ENCODE assay signal across 8 cellular contexts in the genomic region with DNA sequence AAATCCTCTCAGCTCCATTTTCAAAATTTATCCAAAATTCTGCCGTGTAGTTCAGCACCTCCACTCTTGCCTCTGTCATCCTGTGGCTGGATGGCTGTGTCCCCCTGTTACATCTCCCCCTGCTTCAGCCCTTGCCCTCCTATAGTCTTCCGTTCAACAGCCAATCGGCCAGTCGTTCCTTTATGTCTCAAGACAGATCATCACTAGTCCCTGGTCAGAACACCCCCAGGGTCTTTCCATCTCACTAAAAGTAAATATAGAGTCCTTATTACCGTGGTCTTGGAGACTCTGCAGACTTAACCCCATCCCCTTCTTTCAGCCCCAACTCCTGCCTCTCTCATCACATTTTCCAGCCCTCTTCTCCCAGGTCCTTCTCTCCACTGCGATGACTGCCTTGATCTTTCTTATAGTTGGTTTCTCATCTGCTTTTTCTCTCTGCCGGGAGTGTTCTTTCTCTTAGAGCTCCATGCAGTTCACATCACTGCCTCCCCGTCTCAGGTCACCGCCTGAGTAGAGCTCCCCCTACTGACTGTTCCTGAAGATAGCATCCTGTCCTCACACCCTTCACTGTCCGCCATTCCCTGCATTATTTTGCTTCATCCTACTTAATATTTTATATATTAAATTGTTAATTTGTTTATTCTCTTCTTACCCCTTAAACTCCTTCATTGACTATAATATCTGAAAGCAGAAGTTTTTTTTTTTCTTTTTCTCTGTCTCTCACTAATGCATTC.
DNase-seq lines count a peak whose midpoint lies in the region; ATAC-seq and TF ChIP-seq lines count a peak whose summit lies in the region.

No MANE protein-coding gene starts in this region.

- H3K27ac ChIP-seq in hepatocyte = no peak overlapping the region

- H3K9me2 ChIP-seq in hepatocyte (replicated peaks; ENCODE audit: insufficient read depth) = no peaks in the 10 kb centered on the region

- 57% methylated on average over 10 of the region's 10 CpGs for WGBS in hepatocyte (ENCODE audit: low lambda C conversion rate, missing lambda C conversion rate)

- no peak overlapping the region for H2AFZ ChIP-seq in hepatocyte

- no peaks in the 10 kb centered on the region for H3K27me3 ChIP-seq in hepatocyte

- H3K4me1 ChIP-seq in hepatocyte (ENCODE audit: insufficient read depth) = no peaks in the 10 kb centered on the region

- no peak overlapping the region for H3K4me3 Mint-ChIP-seq in stimulated activated naive CD8-positive, alpha-beta T cell treated with anti-CD3 and anti-CD28 coated beads, Interleukin-15, amount 100 ng/mL, for 72 hours

- no peak overlapping the region for H3K4me3 ChIP-seq in hepatocyte

- ATAC-seq in GM21529 (IDR thresholded peaks at IDR 0.05; ENCODE audit: unreplicated experiment) (peak; percentile 90), HG03575 (IDR thresholded peaks at IDR 0.05; ENCODE audit: extremely low read depth, insufficient number of reproducible peaks, low FRiP score, unreplicated experiment) (peak; percentile 62), SK-N-SH treated with all-trans-retinoic acid at 6 μM for 48 hours (peak; percentile 100)
- no peak for ATAC-seq in stimulated activated naive CD8-positive, alpha-beta T cell treated with anti-CD3 and anti-CD28 coated beads, Interleukin-15, amount 100 ng/mL, for 72 hours

- no peaks in the 10 kb centered on the region for H3K4me1 Mint-ChIP-seq in stimulated activated naive CD8-positive, alpha-beta T cell treated with anti-CD3 and anti-CD28 coated beads, Interleukin-15, amount 100 ng/mL, for 72 hours

- H3K27me3 Mint-ChIP-seq in stimulated activated naive CD8-positive, alpha-beta T cell treated with anti-CD3 and anti-CD28 coated beads, Interleukin-15, amount 100 ng/mL, for 72 hours = no peaks in the 10 kb centered on the region

- H3K4me2 ChIP-seq in hepatocyte = no peak overlapping the region

- H3K79me2 ChIP-seq in hepatocyte = no peaks in the 10 kb centered on the region

- H3K27ac Mint-ChIP-seq in stimulated activated naive CD8-positive, alpha-beta T cell treated with anti-CD3 and anti-CD28 coated beads, Interleukin-15, amount 100 ng/mL, for 72 hours = no peak overlapping the region

- DNase-seq in NCI-H510A treated with DMSO at 0.1 percent for 48 hours (lab: John Stamatoyannopoulos, UW) = peak; percentile 37
- no peak for DNase-seq in NCI-H510A (lab: John Stamatoyannopoulos, UW)
- peak; percentile 54 for DNase-seq in hepatocyte (ENCODE audit: low spot score)
- DNase-seq in activated CD8-positive, alpha-beta memory T cell treated with anti-CD3 and anti-CD28 coated beads, Interleukin-2, amount 50 U/mL, for 4 hours = no peak
- no peak for DNase-seq in stimulated activated naive CD8-positive, alpha-beta T cell treated with anti-CD3 and anti-CD28 coated beads, Interleukin-15, amount 100 ng/mL, for 72 hours

- H3K9me3 ChIP-seq in hepatocyte (ENCODE audit: low read depth) = no peaks in the 10 kb centered on the region

- H3K36me3 ChIP-seq in hepatocyte (replicated peaks; ENCODE audit: insufficient read depth, low read depth) = no peaks in the 10 kb centered on the region

- H3K9me3 Mint-ChIP-seq in stimulated activated naive CD8-positive, alpha-beta T cell treated with anti-CD3 and anti-CD28 coated beads, Interleukin-15, amount 100 ng/mL, for 72 hours = peaks cover 0 to 6% of the 10 kb centered on the region in 2 donors

- peak; percentile 47 for TF ChIP-seq CTCF in hepatocyte (IDR thresholded peaks at IDR 0.05; ENCODE audit: poor library complexity)

- H4K20me1 ChIP-seq in hepatocyte (ENCODE audit: insufficient read depth, poor library complexity, severe bottlenecking) = no peaks in the 10 kb centered on the region

TF ChIP-seq in SK-N-SH treated with all-trans-retinoic acid at 6 μM for 48 hours, 23 proteins besides CTCF, POLR2A, EP300 and RAD21:
- TF ChIP-seq ZFP30 (CRISPR knock-in tag; IDR thresholded peaks at IDR 0.05) (no peak), SNAI2 (CRISPR knock-in tag; IDR thresholded peaks at IDR 0.05) (no peak), ISL1 (CRISPR knock-in tag; IDR thresholded peaks at IDR 0.05) (no peak), ARNTL (CRISPR knock-in tag; IDR thresholded peaks at IDR 0.05; ENCODE audit: borderline replicate concordance, low read depth) (no peak), GLIS3 (CRISPR knock-in tag; IDR thresholded peaks at IDR 0.05) (no peak), ZC3H10 (CRISPR knock-in tag; IDR thresholded peaks at IDR 0.05) (no peak), ZFP3 (CRISPR knock-in tag; IDR thresholded peaks at IDR 0.05) (no peak), BACH2 (CRISPR knock-in tag; IDR thresholded peaks at IDR 0.05; ENCODE audit: borderline replicate concordance) (no peak), ZNF8 (CRISPR knock-in tag; IDR thresholded peaks at IDR 0.05) (no peak), RARB (CRISPR knock-in tag; IDR thresholded peaks at IDR 0.05) (no peak), ESRRG (CRISPR knock-in tag; IDR thresholded peaks at IDR 0.05) (no peak), PPARA (CRISPR knock-in tag; IDR thresholded peaks at IDR 0.05; ENCODE audit: borderline replicate concordance) (no peak)
- TF ChIP-seq, protein P1, sequence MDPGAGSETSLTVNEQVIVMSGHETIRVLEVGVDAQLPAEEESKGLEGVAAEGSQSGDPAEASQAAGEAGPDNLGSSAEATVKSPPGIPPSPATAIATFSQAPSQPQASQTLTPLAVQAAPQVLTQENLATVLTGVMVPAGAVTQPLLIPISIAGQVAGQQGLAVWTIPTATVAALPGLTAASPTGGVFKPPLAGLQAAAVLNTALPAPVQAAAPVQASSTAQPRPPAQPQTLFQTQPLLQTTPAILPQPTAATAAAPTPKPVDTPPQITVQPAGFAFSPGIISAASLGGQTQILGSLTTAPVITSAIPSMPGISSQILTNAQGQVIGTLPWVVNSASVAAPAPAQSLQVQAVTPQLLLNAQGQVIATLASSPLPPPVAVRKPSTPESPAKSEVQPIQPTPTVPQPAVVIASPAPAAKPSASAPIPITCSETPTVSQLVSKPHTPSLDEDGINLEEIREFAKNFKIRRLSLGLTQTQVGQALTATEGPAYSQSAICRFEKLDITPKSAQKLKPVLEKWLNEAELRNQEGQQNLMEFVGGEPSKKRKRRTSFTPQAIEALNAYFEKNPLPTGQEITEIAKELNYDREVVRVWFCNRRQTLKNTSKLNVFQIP (CRISPR knock-in tag; IDR thresholded peaks at IDR 0.05; ENCODE audit: borderline replicate concordance, low read depth) = no peak
- TF ChIP-seq, protein P2, sequence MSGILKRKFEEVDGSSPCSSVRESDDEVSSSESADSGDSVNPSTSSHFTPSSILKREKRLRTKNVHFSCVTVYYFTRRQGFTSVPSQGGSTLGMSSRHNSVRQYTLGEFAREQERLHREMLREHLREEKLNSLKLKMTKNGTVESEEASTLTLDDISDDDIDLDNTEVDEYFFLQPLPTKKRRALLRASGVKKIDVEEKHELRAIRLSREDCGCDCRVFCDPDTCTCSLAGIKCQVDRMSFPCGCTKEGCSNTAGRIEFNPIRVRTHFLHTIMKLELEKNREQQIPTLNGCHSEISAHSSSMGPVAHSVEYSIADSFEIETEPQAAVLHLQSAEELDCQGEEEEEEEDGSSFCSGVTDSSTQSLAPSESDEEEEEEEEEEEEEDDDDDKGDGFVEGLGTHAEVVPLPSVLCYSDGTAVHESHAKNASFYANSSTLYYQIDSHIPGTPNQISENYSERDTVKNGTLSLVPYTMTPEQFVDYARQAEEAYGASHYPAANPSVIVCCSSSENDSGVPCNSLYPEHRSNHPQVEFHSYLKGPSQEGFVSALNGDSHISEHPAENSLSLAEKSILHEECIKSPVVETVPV (CRISPR knock-in tag; IDR thresholded peaks at IDR 0.05) = no peak
- TF ChIP-seq, protein P3, sequence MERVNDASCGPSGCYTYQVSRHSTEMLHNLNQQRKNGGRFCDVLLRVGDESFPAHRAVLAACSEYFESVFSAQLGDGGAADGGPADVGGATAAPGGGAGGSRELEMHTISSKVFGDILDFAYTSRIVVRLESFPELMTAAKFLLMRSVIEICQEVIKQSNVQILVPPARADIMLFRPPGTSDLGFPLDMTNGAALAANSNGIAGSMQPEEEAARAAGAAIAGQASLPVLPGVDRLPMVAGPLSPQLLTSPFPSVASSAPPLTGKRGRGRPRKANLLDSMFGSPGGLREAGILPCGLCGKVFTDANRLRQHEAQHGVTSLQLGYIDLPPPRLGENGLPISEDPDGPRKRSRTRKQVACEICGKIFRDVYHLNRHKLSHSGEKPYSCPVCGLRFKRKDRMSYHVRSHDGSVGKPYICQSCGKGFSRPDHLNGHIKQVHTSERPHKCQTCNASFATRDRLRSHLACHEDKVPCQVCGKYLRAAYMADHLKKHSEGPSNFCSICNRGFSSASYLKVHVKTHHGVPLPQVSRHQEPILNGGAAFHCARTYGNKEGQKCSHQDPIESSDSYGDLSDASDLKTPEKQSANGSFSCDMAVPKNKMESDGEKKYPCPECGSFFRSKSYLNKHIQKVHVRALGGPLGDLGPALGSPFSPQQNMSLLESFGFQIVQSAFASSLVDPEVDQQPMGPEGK (CRISPR knock-in tag; IDR thresholded peaks at IDR 0.05; ENCODE audit: borderline replicate concordance) = no peak
- TF ChIP-seq, protein P4, sequence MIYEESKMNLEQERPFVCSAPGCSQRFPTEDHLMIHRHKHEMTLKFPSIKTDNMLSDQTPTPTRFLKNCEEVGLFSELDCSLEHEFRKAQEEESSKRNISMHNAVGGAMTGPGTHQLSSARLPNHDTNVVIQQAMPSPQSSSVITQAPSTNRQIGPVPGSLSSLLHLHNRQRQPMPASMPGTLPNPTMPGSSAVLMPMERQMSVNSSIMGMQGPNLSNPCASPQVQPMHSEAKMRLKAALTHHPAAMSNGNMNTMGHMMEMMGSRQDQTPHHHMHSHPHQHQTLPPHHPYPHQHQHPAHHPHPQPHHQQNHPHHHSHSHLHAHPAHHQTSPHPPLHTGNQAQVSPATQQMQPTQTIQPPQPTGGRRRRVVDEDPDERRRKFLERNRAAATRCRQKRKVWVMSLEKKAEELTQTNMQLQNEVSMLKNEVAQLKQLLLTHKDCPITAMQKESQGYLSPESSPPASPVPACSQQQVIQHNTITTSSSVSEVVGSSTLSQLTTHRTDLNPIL (CRISPR knock-in tag; IDR thresholded peaks at IDR 0.05; ENCODE audit: low read depth) = no peak

Comparison
In these comparisons a context has a peak if more than half of its experiments do, and no peak if none do; other contexts are left out.
1. DNase-seq: peak in NCI-H510A treated with DMSO at 0.1 percent for 48 hours (single experiment) and hepatocyte (single experiment); none in NCI-H510A (single experiment), activated CD8-positive, alpha-beta memory T cell treated with anti-CD3 and anti-CD28 coated beads, Interleukin-2, amount 50 U/mL, for 4 hours (single experiment) and stimulated activated naive CD8-positive, alpha-beta T cell treated with anti-CD3 and anti-CD28 coated beads, Interleukin-15, amount 100 ng/mL, for 72 hours (0 of 2).